Comparison of ENCODE assay signal across 15 cellular contexts in the genomic region with DNA sequence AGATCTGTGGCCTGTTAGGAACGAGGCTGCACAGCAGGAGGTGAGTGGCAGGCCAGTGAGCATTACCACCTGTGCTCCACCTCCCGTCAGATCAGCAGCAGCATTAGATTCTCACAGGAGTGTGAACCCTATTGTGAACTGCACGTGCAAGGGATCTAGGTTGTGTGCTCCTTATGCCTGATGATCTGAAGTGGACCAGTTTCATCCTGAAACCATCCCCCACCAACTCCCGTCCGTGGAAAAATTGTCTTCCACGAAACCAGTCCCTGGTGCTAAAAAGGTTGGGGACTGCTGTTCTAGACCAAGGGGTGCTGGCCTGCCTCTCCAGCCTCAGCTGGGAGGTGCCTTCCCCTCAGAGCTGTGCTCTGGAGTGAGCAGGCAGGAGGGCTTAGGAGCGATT.
DNase-seq lines count a peak whose midpoint lies in the region; ATAC-seq and TF ChIP-seq lines count a peak whose summit lies in the region.
"Had no signal": no experiment of that assay in that cellular context is flagged by ENCODE, and none has a peak within 500 bp of the region (broad histone marks: within the 10 kb centered on the region; RNA-seq: fewer than 3 reads in every experiment).

No MANE protein-coding gene starts in this region.

- TF ChIP-seq CTCF in right atrium auricular region (IDR thresholded peaks at IDR 0.05) (no peak), WERI-Rb-1 (IDR thresholded peaks at IDR 0.05; ENCODE audit: low read depth, low read length) (no peak)

- intact Hi-C loops in left ventricle myocardium superior (cut with micrococcal nuclease): no loop called here
- intact Hi-C loops in sciatic nerve (cut with DNase I): no loop called here

- H3K27me3 ChIP-seq in right atrium auricular region (no peaks in the 10 kb centered on the region), WERI-Rb-1 (ENCODE audit: insufficient read depth, low read depth, severe bottlenecking) (no peaks in the 10 kb centered on the region)

- H3K27ac ChIP-seq in right atrium auricular region: no peak overlapping the region
- H3K27ac ChIP-seq in WERI-Rb-1: peak overlapping the region; percentile 46
- H3K27ac ChIP-seq: C4-2B, GM23248 had no signal

- ATAC-seq in left ventricle myocardium superior: no peak
- no peak for ATAC-seq in sciatic nerve
- no peak for ATAC-seq in T-cell (replicated peaks in 1 of 4)
- ATAC-seq in GM19467 (IDR thresholded peaks at IDR 0.05; ENCODE audit: unreplicated experiment): no peak
- ATAC-seq: CD8-positive, alpha-beta T cell; K562 had no signal

- POLR2A ChIA-PET in T-cell (lab: Charles Lee): no interaction called here

- H3K4me1 ChIP-seq in right atrium auricular region: no peaks in the 10 kb centered on the region

- H3K4me3 Mint-ChIP-seq in T-cell: no peak overlapping the region
- H3K4me3 Mint-ChIP-seq: CD8-positive, alpha-beta T cell; HFFc6 had no signal

- H3K9me3 ChIP-seq in right atrium auricular region: no peaks in the 10 kb centered on the region
- H3K9me3 ChIP-seq in WERI-Rb-1 (ENCODE audit: severe bottlenecking): no peaks in the 10 kb centered on the region

- H3K9me3 Mint-ChIP-seq in T-cell: peaks cover 0 to 2% (median 0%) of the 10 kb centered on the region in 3 donors
- H3K9me3 Mint-ChIP-seq: HFFc6 had no signal

- H3K36me3 ChIP-seq in right atrium auricular region (no peaks in the 10 kb centered on the region), WERI-Rb-1 (no peaks in the 10 kb centered on the region)

- H3K27me3 Mint-ChIP-seq in T-cell: peaks cover 27 to 32% of the 10 kb centered on the region in 2 donors

- H3K36me3 Mint-ChIP-seq in T-cell: no peaks in the 10 kb centered on the region
- H3K36me3 Mint-ChIP-seq: CD8-positive, alpha-beta T cell had no signal

- no peaks in the 10 kb centered on the region for H3K4me1 Mint-ChIP-seq in T-cell

- no peak overlapping the region for H3K27ac Mint-ChIP-seq in T-cell
- H3K27ac Mint-ChIP-seq: CD8-positive, alpha-beta T cell; HFFc6 had no signal

- CTCF ChIA-PET in T-cell (lab: Charles Lee): no interaction called here

- peak; percentile 4 for DNase-seq in right atrium auricular region (ENCODE audit: low spot score)
- no peak for DNase-seq in left ventricle myocardium superior
- peak; percentile 75 for DNase-seq in WERI-Rb-1
- DNase-seq in sciatic nerve (ENCODE audit: low spot score): peak; percentile 12
- DNase-seq in T-cell: no peak
- DNase-seq: AML-193; CD8-positive, alpha-beta T cell; COR-L47; GM23248; HCEC 1CT; HFFc6; IMR-90 had no signal

- no peak overlapping the region for H3K4me3 ChIP-seq in right atrium auricular region
- no peak overlapping the region for H3K4me3 ChIP-seq in WERI-Rb-1 (ENCODE audit: low read depth, low read length)
- H3K4me3 ChIP-seq: GM23248, K562 had no signal

Comparison
In these comparisons a context has a peak if more than half of its experiments do, and no peak if none do; other contexts are left out.
1. DNase-seq: peak in right atrium auricular region (single experiment), WERI-Rb-1 (single experiment) and sciatic nerve (single experiment); none in left ventricle myocardium superior (single experiment) and T-cell (0 of 34).